2 cellular contexts compared by ENCODE assay signal in the genomic region with DNA sequence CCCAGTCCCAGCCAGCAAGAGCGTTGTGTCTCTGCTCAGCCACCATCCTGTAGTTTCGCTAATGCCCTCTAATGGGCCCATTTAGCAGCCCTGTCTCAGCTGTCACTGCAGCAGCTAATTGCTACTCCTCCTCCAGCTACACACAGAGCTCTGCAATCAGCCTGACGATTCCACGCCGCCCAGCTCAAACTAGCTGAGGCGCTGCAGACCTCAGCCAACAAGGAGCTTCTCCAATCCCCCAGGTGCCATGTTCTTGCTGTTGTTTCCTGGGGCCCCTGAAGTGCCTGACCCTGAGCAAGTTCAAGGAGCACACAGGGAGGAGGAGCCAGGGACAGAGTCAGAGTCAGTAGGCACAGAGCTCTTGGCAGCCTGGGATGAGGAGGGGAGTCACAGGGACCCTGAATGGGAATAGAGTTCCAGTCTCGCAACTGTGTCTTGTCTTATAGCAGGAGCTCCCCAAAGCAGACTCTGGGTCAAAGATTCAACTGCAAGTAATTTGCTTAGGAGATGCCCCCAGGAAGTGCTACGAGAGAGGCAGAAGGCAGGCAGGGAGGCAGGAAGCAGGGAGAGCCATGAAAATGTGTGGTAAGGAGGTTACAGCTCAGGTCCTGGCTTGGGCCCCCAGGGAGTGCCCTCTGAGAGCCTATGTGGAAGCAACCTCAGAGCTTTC.
TF ChIP-seq lines count a peak whose summit lies in the region.

No MANE protein-coding gene starts in this region.

TF ChIP-seq in SK-N-SH, 30 proteins besides CTCF, POLR2A, EP300 and RAD21 (continued from another document):
- TF ChIP-seq, protein P1, sequence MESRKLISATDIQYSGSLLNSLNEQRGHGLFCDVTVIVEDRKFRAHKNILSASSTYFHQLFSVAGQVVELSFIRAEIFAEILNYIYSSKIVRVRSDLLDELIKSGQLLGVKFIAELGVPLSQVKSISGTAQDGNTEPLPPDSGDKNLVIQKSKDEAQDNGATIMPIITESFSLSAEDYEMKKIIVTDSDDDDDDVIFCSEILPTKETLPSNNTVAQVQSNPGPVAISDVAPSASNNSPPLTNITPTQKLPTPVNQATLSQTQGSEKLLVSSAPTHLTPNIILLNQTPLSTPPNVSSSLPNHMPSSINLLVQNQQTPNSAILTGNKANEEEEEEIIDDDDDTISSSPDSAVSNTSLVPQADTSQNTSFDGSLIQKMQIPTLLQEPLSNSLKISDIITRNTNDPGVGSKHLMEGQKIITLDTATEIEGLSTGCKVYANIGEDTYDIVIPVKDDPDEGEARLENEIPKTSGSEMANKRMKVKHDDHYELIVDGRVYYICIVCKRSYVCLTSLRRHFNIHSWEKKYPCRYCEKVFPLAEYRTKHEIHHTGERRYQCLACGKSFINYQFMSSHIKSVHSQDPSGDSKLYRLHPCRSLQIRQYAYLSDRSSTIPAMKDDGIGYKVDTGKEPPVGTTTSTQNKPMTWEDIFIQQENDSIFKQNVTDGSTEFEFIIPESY (IDR thresholded peaks at IDR 0.05; ENCODE audit: borderline replicate concordance, low read depth): no peak
- TF ChIP-seq, protein P2, sequence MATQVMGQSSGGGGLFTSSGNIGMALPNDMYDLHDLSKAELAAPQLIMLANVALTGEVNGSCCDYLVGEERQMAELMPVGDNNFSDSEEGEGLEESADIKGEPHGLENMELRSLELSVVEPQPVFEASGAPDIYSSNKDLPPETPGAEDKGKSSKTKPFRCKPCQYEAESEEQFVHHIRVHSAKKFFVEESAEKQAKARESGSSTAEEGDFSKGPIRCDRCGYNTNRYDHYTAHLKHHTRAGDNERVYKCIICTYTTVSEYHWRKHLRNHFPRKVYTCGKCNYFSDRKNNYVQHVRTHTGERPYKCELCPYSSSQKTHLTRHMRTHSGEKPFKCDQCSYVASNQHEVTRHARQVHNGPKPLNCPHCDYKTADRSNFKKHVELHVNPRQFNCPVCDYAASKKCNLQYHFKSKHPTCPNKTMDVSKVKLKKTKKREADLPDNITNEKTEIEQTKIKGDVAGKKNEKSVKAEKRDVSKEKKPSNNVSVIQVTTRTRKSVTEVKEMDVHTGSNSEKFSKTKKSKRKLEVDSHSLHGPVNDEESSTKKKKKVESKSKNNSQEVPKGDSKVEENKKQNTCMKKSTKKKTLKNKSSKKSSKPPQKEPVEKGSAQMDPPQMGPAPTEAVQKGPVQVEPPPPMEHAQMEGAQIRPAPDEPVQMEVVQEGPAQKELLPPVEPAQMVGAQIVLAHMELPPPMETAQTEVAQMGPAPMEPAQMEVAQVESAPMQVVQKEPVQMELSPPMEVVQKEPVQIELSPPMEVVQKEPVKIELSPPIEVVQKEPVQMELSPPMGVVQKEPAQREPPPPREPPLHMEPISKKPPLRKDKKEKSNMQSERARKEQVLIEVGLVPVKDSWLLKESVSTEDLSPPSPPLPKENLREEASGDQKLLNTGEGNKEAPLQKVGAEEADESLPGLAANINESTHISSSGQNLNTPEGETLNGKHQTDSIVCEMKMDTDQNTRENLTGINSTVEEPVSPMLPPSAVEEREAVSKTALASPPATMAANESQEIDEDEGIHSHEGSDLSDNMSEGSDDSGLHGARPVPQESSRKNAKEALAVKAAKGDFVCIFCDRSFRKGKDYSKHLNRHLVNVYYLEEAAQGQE (IDR thresholded peaks at IDR 0.05; ENCODE audit: low read depth, low read length): no peak
- TF ChIP-seq TCF12 (IDR thresholded peaks at IDR 0.05) (no peak), GABPA (IDR thresholded peaks at IDR 0.05; ENCODE audit: low read depth) (no peak), RFX5 (IDR thresholded peaks at IDR 0.05; ENCODE audit: low read length) (no peak), JUND (IDR thresholded peaks at IDR 0.05) (no peak), RXRA (IDR thresholded peaks at IDR 0.05; ENCODE audit: borderline replicate concordance, low read depth) (no peak), FOXM1 (IDR thresholded peaks at IDR 0.05; ENCODE audit: low read depth) (no peak), FOSL2 (IDR thresholded peaks at IDR 0.05; ENCODE audit: borderline replicate concordance, low read depth) (no peak), SMC3 (IDR thresholded peaks at IDR 0.05; ENCODE audit: low read depth, low read length) (no peak)
- TF ChIP-seq, protein P3, sequence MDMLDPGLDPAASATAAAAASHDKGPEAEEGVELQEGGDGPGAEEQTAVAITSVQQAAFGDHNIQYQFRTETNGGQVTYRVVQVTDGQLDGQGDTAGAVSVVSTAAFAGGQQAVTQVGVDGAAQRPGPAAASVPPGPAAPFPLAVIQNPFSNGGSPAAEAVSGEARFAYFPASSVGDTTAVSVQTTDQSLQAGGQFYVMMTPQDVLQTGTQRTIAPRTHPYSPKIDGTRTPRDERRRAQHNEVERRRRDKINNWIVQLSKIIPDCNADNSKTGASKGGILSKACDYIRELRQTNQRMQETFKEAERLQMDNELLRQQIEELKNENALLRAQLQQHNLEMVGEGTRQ (IDR thresholded peaks at IDR 0.05; ENCODE audit: borderline replicate concordance, low read depth, low read length): no peak
- TF ChIP-seq, protein P4, sequence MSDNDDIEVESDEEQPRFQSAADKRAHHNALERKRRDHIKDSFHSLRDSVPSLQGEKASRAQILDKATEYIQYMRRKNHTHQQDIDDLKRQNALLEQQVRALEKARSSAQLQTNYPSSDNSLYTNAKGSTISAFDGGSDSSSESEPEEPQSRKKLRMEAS (IDR thresholded peaks at IDR 0.05; ENCODE audit: low read depth): no peak

TF ChIP-seq in SK-N-SH treated with all-trans-retinoic acid at 6 μM for 48 hours, 23 proteins besides CTCF, POLR2A, EP300 and RAD21 (continued from another document):
- TF ChIP-seq, protein P5, sequence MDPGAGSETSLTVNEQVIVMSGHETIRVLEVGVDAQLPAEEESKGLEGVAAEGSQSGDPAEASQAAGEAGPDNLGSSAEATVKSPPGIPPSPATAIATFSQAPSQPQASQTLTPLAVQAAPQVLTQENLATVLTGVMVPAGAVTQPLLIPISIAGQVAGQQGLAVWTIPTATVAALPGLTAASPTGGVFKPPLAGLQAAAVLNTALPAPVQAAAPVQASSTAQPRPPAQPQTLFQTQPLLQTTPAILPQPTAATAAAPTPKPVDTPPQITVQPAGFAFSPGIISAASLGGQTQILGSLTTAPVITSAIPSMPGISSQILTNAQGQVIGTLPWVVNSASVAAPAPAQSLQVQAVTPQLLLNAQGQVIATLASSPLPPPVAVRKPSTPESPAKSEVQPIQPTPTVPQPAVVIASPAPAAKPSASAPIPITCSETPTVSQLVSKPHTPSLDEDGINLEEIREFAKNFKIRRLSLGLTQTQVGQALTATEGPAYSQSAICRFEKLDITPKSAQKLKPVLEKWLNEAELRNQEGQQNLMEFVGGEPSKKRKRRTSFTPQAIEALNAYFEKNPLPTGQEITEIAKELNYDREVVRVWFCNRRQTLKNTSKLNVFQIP (CRISPR knock-in tag; IDR thresholded peaks at IDR 0.05; ENCODE audit: borderline replicate concordance, low read depth): no peak
- no peak for TF ChIP-seq GLIS3 (CRISPR knock-in tag; IDR thresholded peaks at IDR 0.05)
- TF ChIP-seq BACH2 (CRISPR knock-in tag; IDR thresholded peaks at IDR 0.05; ENCODE audit: borderline replicate concordance): no peak
